Comparison of ENCODE assay signal across 22 cellular contexts in the genomic region with DNA sequence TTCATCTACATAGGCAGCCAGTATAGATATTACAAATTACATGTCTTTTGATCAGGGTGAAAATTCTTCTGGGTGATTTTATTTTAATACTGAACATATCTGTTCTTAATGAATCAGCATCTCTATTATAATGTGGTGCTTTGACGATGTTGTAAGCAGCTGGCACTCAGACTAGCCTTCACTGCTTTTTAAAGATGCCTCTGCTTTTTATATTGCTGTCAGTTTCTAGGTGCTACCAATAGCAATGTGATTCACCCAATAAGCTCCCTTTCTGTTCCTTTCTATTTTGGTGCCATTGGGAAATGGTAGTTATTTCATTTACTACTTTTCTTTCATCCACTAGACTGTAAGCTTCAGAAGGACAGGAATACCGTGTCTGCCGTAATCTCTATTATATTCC. TPM values are rescaled to one million over a fixed set of nuclear protein-coding genes. Genes with fewer than 3 reads are reported as not detected.
A peak's percentile ranks its signal among the peaks of the same experiment; 100 is the strongest.
DNase-seq lines count a peak whose midpoint lies in the region; ATAC-seq, FAIRE-seq and TF ChIP-seq lines count a peak whose summit lies in the region.
"Had no signal": no experiment of that assay in that cellular context is flagged by ENCODE, and none has a peak within 500 bp of the region (broad histone marks: within the 10 kb centered on the region; RNA-seq: fewer than 3 reads in every experiment).

No MANE protein-coding gene starts in this region.

- no peaks in the 10 kb centered on the region for H3K27me3 ChIP-seq in gastrocnemius medialis

- no peaks in the 10 kb centered on the region for H3K9me3 Mint-ChIP-seq in memory B cell
- H3K9me3 Mint-ChIP-seq: CD4-positive, alpha-beta T cell; IgD-negative memory B cell had no signal

- H3K36me3 ChIP-seq in gastrocnemius medialis, result no peaks in the 10 kb centered on the region

- H3K9me3 ChIP-seq in gastrocnemius medialis, result no peaks in the 10 kb centered on the region
- H3K9me3 ChIP-seq: Caco-2 had no signal

- TF ChIP-seq CTCF in D721Med (IDR thresholded peaks at IDR 0.05; ENCODE audit: insufficient read depth, missing control alignments) (no peak), gastrocnemius medialis (IDR thresholded peaks at IDR 0.05 in 4 of 5, conservative IDR thresholded peaks at IDR 0.05 in 1 of 5) (no peak)

- in situ Hi-C loops in gastrocnemius medialis (cut with MboI; ENCODE audit: low sequenced_read_pairs in 4 of 4), result no loop called here

- intact Hi-C loops in gastrocnemius medialis (cut with DNase I; ENCODE audit: low total_unique reads), result no loop called here

- no peak for ATAC-seq in memory B cell (ENCODE audit: low read depth)
- ATAC-seq in gastrocnemius medialis, result peak; percentile 65 to 87
- no peak for ATAC-seq in HG03039 (IDR thresholded peaks at IDR 0.05; ENCODE audit: unreplicated experiment)
- no peak for ATAC-seq in GM18502 (IDR thresholded peaks at IDR 0.05; ENCODE audit: poor library complexity, unreplicated experiment)
- ATAC-seq: HepG2 had no signal

- H3K4me1 ChIP-seq in gastrocnemius medialis, result peaks cover 0 to under 1% of the 10 kb centered on the region in 2 donors
- H3K4me1 ChIP-seq: Caco-2 had no signal

- FAIRE-seq in D721Med (lab: Jason Lieb, UNC), result peak; percentile 94
- FAIRE-seq: GM12892, HepG2, HTR-8/SVneo had no signal

- no peak for DNase-seq in D721Med (ENCODE audit: insufficient read length, low spot score)
- DNase-seq in memory B cell (ENCODE audit: low spot score in 2 of 2), result no peak
- no peak for DNase-seq in gastrocnemius medialis
- no peak for DNase-seq in NCI-H510A (lab: John Stamatoyannopoulos, UW)
- DNase-seq: Caco-2; CD4-positive, alpha-beta T cell; DMS153; DMS79; GDM1; GOT3; H7; KBM-7 had no signal

- H3K27me3 Mint-ChIP-seq in memory B cell, result no peaks in the 10 kb centered on the region
- H3K27me3 Mint-ChIP-seq: CD4-positive, alpha-beta T cell; IgD-negative memory B cell had no signal

- H3K36me3 Mint-ChIP-seq in memory B cell, result peaks cover 21% of the 10 kb centered on the region

- peaks cover 9% of the 10 kb centered on the region for H3K4me1 Mint-ChIP-seq in memory B cell

- H3K27ac ChIP-seq in gastrocnemius medialis, result peak overlapping the region in 1 of 4 donors; percentile 4
- H3K27ac ChIP-seq: C4-2B, HL-60 had no signal

- H3K27ac Mint-ChIP-seq in memory B cell, result peak overlapping the region; percentile 55
- H3K27ac Mint-ChIP-seq: CD4-positive, alpha-beta T cell had no signal

- no peak overlapping the region for H3K4me3 Mint-ChIP-seq in memory B cell
- H3K4me3 Mint-ChIP-seq: CD4-positive, alpha-beta T cell; IgD-negative memory B cell had no signal

- H3K4me3 ChIP-seq in gastrocnemius medialis, result no peak overlapping the region

- TF ChIP-seq POLR2A in gastrocnemius medialis (IDR thresholded peaks at IDR 0.05), result no peak

RNA-seq across cellular contexts. Expression of gene ANGPTL1, which starts 11.1 kb away (rescaled TPM):
- 10 to 100 TPM; 15.7 to 75.2 (median 42.8) TPM for total RNA-seq in gastrocnemius medialis
- total RNA-seq: A172; Caco-2; CD4-positive, alpha-beta T cell; Daoy; H7 had no signal

Comparison
In these comparisons a context has a peak if more than half of its experiments do, and no peak if none do; other contexts are left out.
1. ATAC-seq: peak in gastrocnemius medialis (2 of 2); none in memory B cell (single experiment), HG03039 (single experiment) and GM18502 (single experiment).